In the genomic region with DNA sequence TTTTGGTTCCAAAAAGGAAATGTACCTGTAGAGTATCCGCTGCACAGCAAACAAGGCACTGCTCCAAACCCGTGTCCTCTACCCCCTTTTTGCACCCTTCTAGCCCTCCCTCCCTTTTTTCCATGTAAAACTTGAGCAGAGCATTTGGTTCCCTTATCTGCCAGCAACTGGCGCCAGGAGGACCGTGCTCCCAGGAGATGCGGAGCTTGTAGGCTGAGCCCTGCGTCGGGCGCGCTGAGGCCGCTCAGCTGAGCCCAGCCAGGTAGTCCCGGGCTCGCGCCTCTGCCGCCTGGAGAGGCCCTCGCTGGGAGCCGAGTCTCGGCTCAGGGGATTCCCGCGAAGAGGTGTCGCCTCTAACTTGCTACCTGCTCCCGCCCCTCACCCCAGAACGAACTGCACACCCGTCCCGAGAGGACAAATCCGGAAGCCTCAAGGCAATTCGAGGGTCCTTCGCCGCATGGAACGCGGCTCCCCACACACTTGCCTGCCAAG, we compare ENCODE assay signal across 8 cellular contexts. TPM values are rescaled to one million over a fixed set of nuclear protein-coding genes. Genes with fewer than 3 reads are reported as not detected.
DNase-seq lines count a peak whose midpoint lies in the region; ATAC-seq and TF ChIP-seq lines count a peak whose summit lies in the region.

No MANE protein-coding gene starts in this region.

- H3K27ac ChIP-seq in OCI-LY7 (ENCODE audit: low read depth, low read length, poor library complexity, severe bottlenecking) (peak overlapping the region; percentile 76), neural cell (ENCODE audit: low read length) (peak overlapping the region; percentile 81), substantia nigra (ENCODE audit: low read depth, low read length, poor library complexity, severe bottlenecking) (peak overlapping the region; percentile 94)

- POLR2A ChIA-PET in BJ (lab: Charles Lee) (no interaction called here), OCI-LY7 (lab: Charles Lee) (interaction anchor here (1.2 kb wide), 1 partner anchor 11 kb away, joined by 3 read pairs; no protein-coding TSS in a partner anchor)

- DNase-seq in BJ (ENCODE audit: low read depth) (no peak), OCI-LY7 (ENCODE audit: low spot score) (peak; percentile 66), fibroblast of mammary gland (ENCODE audit: low read depth) (peak; percentile 39), substantia nigra (lab: John Stamatoyannopoulos, UW) (peak in 27 of 49 donors; percentile 26 to 80 (median 58))
- peak; percentile 21 to 65 for DNase-seq in activated T-helper 1 cell treated with anti-CD3 and anti-CD28 coated beads, Interleukin-2, amount 50 U/mL, for 16 hours (ENCODE audit: low read depth in 1 of 2, low spot score in 1 of 2)

- intact Hi-C loops in OCI-LY7 (cut with micrococcal nuclease; ENCODE audit: unreplicated experiment): loop anchor here (2.0 to 10.0 kb wide), 2 partner anchors 79 to 331 kb away; partner anchors contain the start of genes GABPB1 and SPPL2A

- H3K9me2 ChIP-seq in OCI-LY7 (ENCODE audit: insufficient read depth, low read length): no peaks in the 10 kb centered on the region
- no peaks in the 10 kb centered on the region for H3K9me2 ChIP-seq in neural cell (ENCODE audit: insufficient read depth, low read length)

- peaks cover 64% of the 10 kb centered on the region for H3K79me2 ChIP-seq in OCI-LY7 (ENCODE audit: insufficient read depth, low read depth, low read length)
- H3K79me2 ChIP-seq in neural cell (replicated peaks; ENCODE audit: insufficient read depth, low read length): peaks cover 30% of the 10 kb centered on the region

- no peaks in the 10 kb centered on the region for H3F3A ChIP-seq in neural cell (ENCODE audit: insufficient read depth, low read length, poor library complexity, severe bottlenecking)

- TF ChIP-seq CTCF in BJ (IDR thresholded peaks at IDR 0.05; ENCODE audit: insufficient read depth, low read depth, low read length) (0 out of 2 replicates have a peak, but pooled peaks have one; percentile 6), OCI-LY7 (conservative IDR thresholded peaks at IDR 0.05; ENCODE audit: low read length) (no peak), fibroblast of mammary gland (conservative IDR thresholded peaks at IDR 0.05; ENCODE audit: control insufficient read depth, insufficient read depth, low read depth, low read length) (no peak), neural cell (IDR thresholded peaks at IDR 0.05; ENCODE audit: poor library complexity, severe bottlenecking) (no peak)

- peaks cover 22% of the 10 kb centered on the region for H3K4me1 ChIP-seq in OCI-LY7 (ENCODE audit: insufficient read depth, low read length, poor library complexity, severe bottlenecking)

- H3K36me3 ChIP-seq in BJ (ENCODE audit: control insufficient read depth, insufficient read depth, low read length) (no peaks in the 10 kb centered on the region), OCI-LY7 (ENCODE audit: insufficient read depth, low read length) (peaks cover 42% of the 10 kb centered on the region), neural cell (ENCODE audit: insufficient read depth, low read length) (no peaks in the 10 kb centered on the region)

- ATAC-seq in GM19043 (IDR thresholded peaks at IDR 0.05; ENCODE audit: low read depth, unreplicated experiment): peak; percentile 42
- peak; percentile 47 for ATAC-seq in HG03280 (IDR thresholded peaks at IDR 0.05; ENCODE audit: unreplicated experiment)

- H4K20me1 ChIP-seq in OCI-LY7 (ENCODE audit: insufficient read depth, low read length) (peaks cover 13% of the 10 kb centered on the region), neural cell (ENCODE audit: insufficient read depth) (no peaks in the 10 kb centered on the region)

- H3K4me2 ChIP-seq in OCI-LY7 (ENCODE audit: low read length) (peak overlapping the region; percentile 71), neural cell (ENCODE audit: low read length) (peak overlapping the region; percentile 54)

- peak overlapping the region; percentile 88 for H3K9ac ChIP-seq in neural cell (ENCODE audit: low read length)

- no TSS peak for BruUV-seq in OCI-LY7 (replicated peaks; lab: Mats Ljungman, UMichigan)

- TF ChIP-seq EP300 in neural cell (conservative IDR thresholded peaks at IDR 0.05; ENCODE audit: poor library complexity, severe bottlenecking): no peak

- no peak for TF ChIP-seq RAD21 in neural cell (conservative IDR thresholded peaks at IDR 0.05)

- H3K4me3 ChIP-seq in BJ (ENCODE audit: low read depth, low read length) (peak overlapping the region; percentile 79), OCI-LY7 (ENCODE audit: low read depth, low read length, poor library complexity, severe bottlenecking) (peak overlapping the region; percentile 96), fibroblast of mammary gland (ENCODE audit: control insufficient read depth, low read depth, low read length) (peak overlapping the region; percentile 97), neural cell (ENCODE audit: low read length) (peak overlapping the region; percentile 97)

- peak overlapping the region; percentile 82 for H2AFZ ChIP-seq in OCI-LY7 (ENCODE audit: low read length)
- peak overlapping the region; percentile 82 for H2AFZ ChIP-seq in neural cell (ENCODE audit: low read depth, low read length)

- H3K27me3 ChIP-seq in BJ (ENCODE audit: control insufficient read depth, insufficient read depth, low read length) (no peaks in the 10 kb centered on the region), neural cell (ENCODE audit: insufficient read depth, low read depth, low read length) (no peaks in the 10 kb centered on the region)

- H3K9me3 ChIP-seq in OCI-LY7 (ENCODE audit: low read length): no peaks in the 10 kb centered on the region
- no peaks in the 10 kb centered on the region for H3K9me3 ChIP-seq in neural cell (ENCODE audit: low read length)

- CTCF ChIA-PET in BJ (lab: Yijun Ruan, JAX): interaction anchor here (0.9 to 1.5 kb wide), 5 partner anchors 19 to 196 kb away, joined by 3 to 4 read pairs (median 3); no protein-coding TSS in a partner anchor
- CTCF ChIA-PET in OCI-LY7 (lab: Charles Lee; ENCODE audit: unreplicated experiment): no interaction called here

TF ChIP-seq in neural cell, 6 proteins besides CTCF, POLR2A, EP300 and RAD21:
- no peak for TF ChIP-seq MXI1 (conservative IDR thresholded peaks at IDR 0.05; ENCODE audit: poor library complexity, severe bottlenecking)
- peak; percentile 3 for TF ChIP-seq TAF1 (IDR thresholded peaks at IDR 0.05; ENCODE audit: low read depth)
TF ChIP-seq in neural cell: peak in this region for 1.

RNA-seq across cellular contexts. Expression of gene TRPM7, which starts 0.6 kb away (rescaled TPM):
- polyA plus RNA-seq in BJ (2011; rRNA removed) (9.9 and 22.9 TPM in 2 replicates), neural cell (30.7 and 35.3 TPM in 2 replicates)
- polyA minus RNA-seq in BJ (2011; rRNA and poly(A)+ RNA removed): 16.2 and 19.6 TPM in 2 replicates
- total RNA-seq in OCI-LY7 (2014; rRNA removed; shearing (Covaris generic)): 49.3 and 50.0 TPM in 2 replicates
- total RNA-seq in OCI-LY7 (2022): 59.7 and 64.0 TPM in 2 replicates
- 62.3 and 74.9 TPM in 2 replicates for polyA minus RNA-seq in neural cell
